In the genomic region with DNA sequence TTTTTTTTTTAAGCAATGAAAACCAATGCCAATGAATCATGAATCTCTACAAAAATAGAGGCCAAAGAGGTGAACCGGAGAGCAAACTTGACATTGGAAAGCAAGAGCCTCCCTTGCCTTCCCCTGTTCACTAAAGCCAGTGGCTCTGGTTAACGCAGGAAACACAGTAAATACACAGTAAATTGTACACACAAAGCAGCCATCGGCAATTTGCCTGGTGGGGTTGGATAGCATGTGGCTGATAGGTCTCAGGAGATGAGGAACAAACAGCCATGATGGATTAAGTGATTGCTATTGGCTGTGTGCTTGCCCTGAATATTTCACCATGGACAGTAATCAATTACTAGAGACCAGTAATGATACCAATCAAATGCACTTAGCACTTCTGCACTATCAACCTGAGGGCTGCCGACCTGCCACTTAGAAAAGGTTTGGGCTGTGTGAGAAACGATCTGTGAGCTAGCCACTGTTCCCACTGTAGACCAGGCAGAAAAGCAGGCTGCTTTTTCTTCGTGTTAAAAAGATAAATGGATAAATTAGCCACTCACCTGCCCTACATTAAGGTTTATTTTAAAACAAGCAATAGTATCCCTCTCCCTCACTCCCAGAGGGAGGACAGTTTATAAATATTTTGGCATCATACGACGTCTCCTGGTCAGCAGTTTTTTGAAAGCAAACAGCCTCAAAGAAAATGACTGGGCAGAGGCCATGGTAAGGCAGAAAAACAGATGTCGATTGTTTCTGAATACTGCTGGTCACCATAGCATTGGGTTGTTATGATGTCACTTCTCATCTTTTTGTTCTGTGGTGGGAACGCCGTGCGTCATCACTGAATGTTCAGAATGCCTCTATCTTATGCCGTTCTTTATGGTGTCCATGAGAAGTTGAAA, we compare ENCODE assay signal across 14 cellular contexts.
DNase-seq lines count a peak whose midpoint lies in the region; ATAC-seq and TF ChIP-seq lines count a peak whose summit lies in the region.
"Had no signal": no experiment of that assay in that cellular context is flagged by ENCODE, and none has a peak within 500 bp of the region (broad histone marks: within the 10 kb centered on the region; RNA-seq: fewer than 3 reads in every experiment).

No MANE protein-coding gene starts in this region.

- H3K27ac ChIP-seq in GM23248 (no peak overlapping the region), psoas muscle (peak overlapping the region; percentile 13), neuronal stem cell (replicated peaks; ENCODE audit: low read length) (no peak overlapping the region)
- H3K27ac ChIP-seq: SK-N-MC had no signal

- no peak overlapping the region for H2BK15ac ChIP-seq in neuronal stem cell (ENCODE audit: low read length)

- in situ Hi-C loops in GM23248 (cut with MboI), result no loop called here

- H3K4me3 ChIP-seq in GM23248 (no peak overlapping the region), psoas muscle (no peak overlapping the region), neuronal stem cell (ENCODE audit: low read length in 2 of 2) (no peak overlapping the region)
- H3K4me3 ChIP-seq: SK-N-MC had no signal

- 63 to 65% methylated on average over 13 of the region's 13 CpGs for WGBS in GM23248 (ENCODE audit: low coverage in 1 of 2, low lambda C conversion rate in 2 of 2, missing lambda C conversion rate in 2 of 2), 2 experiments
- WGBS in psoas muscle, 3 donors, result 33 to 41% (median 39%) methylated on average over 13 of the region's 13 CpGs
- no CpG with 5 or more reads among the region's 13 CpGs for WGBS in neuronal stem cell (ENCODE audit: extremely low coverage in 2 of 2, insufficient read length in 2 of 2, insufficient replicate concordance in 1 of 2), 2 donors

- TF ChIP-seq CTCF in psoas muscle (IDR thresholded peaks at IDR 0.05), result no peak

- no peaks in the 10 kb centered on the region for H3K79me1 ChIP-seq in neuronal stem cell (ENCODE audit: low read depth, low read length)

- H2BK5ac ChIP-seq in neuronal stem cell (ENCODE audit: low read length), result no peak overlapping the region

- peaks cover 11% of the 10 kb centered on the region; the same call in 1 of the 2 replicates for H3F3A ChIP-seq in GM23248 (ENCODE audit: insufficient read depth)

- 0 out of 2 replicates have a peak, but pooled peaks cover under 1% of the 10 kb centered on the region for H3K9me2 ChIP-seq in GM23248 (ENCODE audit: insufficient read depth)

- no peak overlapping the region for H4K91ac ChIP-seq in neuronal stem cell (ENCODE audit: low read depth, low read length, poor library complexity)

- H3K18ac ChIP-seq in neuronal stem cell (ENCODE audit: low read length), result no peak overlapping the region

- no peak overlapping the region for H2AFZ ChIP-seq in GM23248
- no peak overlapping the region for H2AFZ ChIP-seq in neuronal stem cell (ENCODE audit: low read length)

- H4K8ac ChIP-seq in neuronal stem cell (ENCODE audit: low read depth, low read length), result no peak overlapping the region

- peak; percentile 9 for DNase-seq in GM23248
- peak; percentile 70 for DNase-seq in RPMI7951 (ENCODE audit: low read depth)
- DNase-seq in fibroblast of peridontal ligament (ENCODE audit: extremely low read depth), result peak; percentile 35
- no peak for DNase-seq in psoas muscle
- no peak for DNase-seq in NCI-H1694 treated with DMSO at 0.1 percent for 48 hours (lab: John Stamatoyannopoulos, UW)
- DNase-seq in neuronal stem cell (ENCODE audit: low spot score), result no peak
- DNase-seq in SIG-M5 (lab: John Stamatoyannopoulos, UW), result no peak
- DNase-seq: activated naive CD8-positive, alpha-beta T cell treated with anti-CD3 and anti-CD28 coated beads, Interleukin-2, amount 50 U/mL, for 24 hours; NCI-H1417 treated with DMSO at 0.1 percent for 48 hours; NCI-H82; stimulated activated CD4-positive, alpha-beta T cell treated with anti-CD3 and anti-CD28 coated beads, Interleukin-4, amount 100 ng/mL, for 4 hours; stimulated activated naive CD8-positive, alpha-beta T cell treated with anti-CD3 and anti-CD28 coated beads, Interleukin-15, Interleukin-2, amounts not matched to agents 100 U/mL and 50 U/mL, for 24 hours had no signal

- peak; percentile 11 to 40 (median 15) for ATAC-seq in psoas muscle
- ATAC-seq in GM21367 (IDR thresholded peaks at IDR 0.05; ENCODE audit: unreplicated experiment), result no peak
- ATAC-seq: activated naive CD8-positive, alpha-beta T cell treated with anti-CD3 and anti-CD28 coated beads, Interleukin-2, amount 50 U/mL, for 24 hours; stimulated activated naive CD8-positive, alpha-beta T cell treated with anti-CD3 and anti-CD28 coated beads, Interleukin-15, Interleukin-2, amounts not matched to agents 100 U/mL and 50 U/mL, for 24 hours had no signal

- no peaks in the 10 kb centered on the region for H3K36me3 ChIP-seq in GM23248 (ENCODE audit: low read depth)
- H3K36me3 ChIP-seq in psoas muscle (ENCODE audit: insufficient read depth in 1 of 2, low read depth in 1 of 2), result no peaks in the 10 kb centered on the region
- no peaks in the 10 kb centered on the region for H3K36me3 ChIP-seq in neuronal stem cell (replicated peaks in 1 of 2; ENCODE audit: control insufficient read depth in 2 of 2, insufficient read depth in 2 of 2, low read length in 2 of 2)

- no peak overlapping the region for H2BK120ac ChIP-seq in neuronal stem cell (ENCODE audit: low read depth, low read length)

- H3K9ac ChIP-seq in GM23248 (no peak overlapping the region), neuronal stem cell (ENCODE audit: low read depth, low read length, poor library complexity) (no peak overlapping the region)

- H3K14ac ChIP-seq in neuronal stem cell (ENCODE audit: low read length), result no peak overlapping the region

- H3K4me2 ChIP-seq in GM23248 (ENCODE audit: unreplicated experiment), result no peak overlapping the region
- no peak overlapping the region for H3K4me2 ChIP-seq in neuronal stem cell (ENCODE audit: insufficient read depth, low read length, poor library complexity, severe bottlenecking)

- no peaks in the 10 kb centered on the region for H4K20me1 ChIP-seq in GM23248 (ENCODE audit: insufficient read depth)

- no peaks in the 10 kb centered on the region for H3K79me2 ChIP-seq in GM23248 (ENCODE audit: insufficient read depth)

- H3K27me3 ChIP-seq in GM23248 (replicated peaks; ENCODE audit: insufficient read depth) (no peaks in the 10 kb centered on the region), psoas muscle (ENCODE audit: insufficient read depth in 3 of 3, low read length in 2 of 3) (no peaks in the 10 kb centered on the region), neuronal stem cell (ENCODE audit: control insufficient read depth in 3 of 3, insufficient read depth in 3 of 3, low read depth in 1 of 3, low read length in 3 of 3) (no peaks in the 10 kb centered on the region)

- H2BK12ac ChIP-seq in neuronal stem cell (ENCODE audit: low read length), result no peak overlapping the region

- no peaks in the 10 kb centered on the region for H3K9me3 ChIP-seq in GM23248 (ENCODE audit: low read depth)
- H3K9me3 ChIP-seq in psoas muscle, result no peaks in the 10 kb centered on the region
- no peaks in the 10 kb centered on the region for H3K9me3 ChIP-seq in neuronal stem cell (replicated peaks in 1 of 2; ENCODE audit: control insufficient read depth in 2 of 2, insufficient read depth in 1 of 2, low read depth in 1 of 2, low read length in 2 of 2)

- no peak overlapping the region for H3K23ac ChIP-seq in neuronal stem cell (ENCODE audit: low read depth, low read length, poor library complexity)

- H2AK5ac ChIP-seq in neuronal stem cell (ENCODE audit: low read depth, low read length), result no peak overlapping the region

- H3K4me1 ChIP-seq in GM23248 (ENCODE audit: insufficient read depth), result peaks cover 12% of the 10 kb centered on the region
- peaks cover 19% of the 10 kb centered on the region for H3K4me1 ChIP-seq in psoas muscle
- H3K4me1 ChIP-seq in neuronal stem cell (ENCODE audit: control insufficient read depth in 2 of 2, insufficient read depth in 1 of 2, low read depth in 1 of 2, low read length in 2 of 2), result peaks cover 13 to 23% of the 10 kb centered on the region in 2 donors

- H3K4ac ChIP-seq in neuronal stem cell (ENCODE audit: low read length), result no peak overlapping the region

- intact Hi-C loops in psoas muscle (cut with DNase I), result loop anchor here in 1 of 2 donors (10.0 kb wide), 2 partner anchors 62 to 1142 kb away; no protein-coding TSS in a partner anchor

Comparison
In these comparisons a context has a peak if more than half of its experiments do, and no peak if none do; other contexts are left out.
1. DNase-seq: peak in GM23248 (single experiment), RPMI7951 (single experiment) and fibroblast of peridontal ligament (single experiment); none in psoas muscle (0 of 2), NCI-H1694 treated with DMSO at 0.1 percent for 48 hours (single experiment), neuronal stem cell (single experiment) and SIG-M5 (single experiment).